23 cellular contexts compared by ENCODE assay signal in the genomic region with DNA sequence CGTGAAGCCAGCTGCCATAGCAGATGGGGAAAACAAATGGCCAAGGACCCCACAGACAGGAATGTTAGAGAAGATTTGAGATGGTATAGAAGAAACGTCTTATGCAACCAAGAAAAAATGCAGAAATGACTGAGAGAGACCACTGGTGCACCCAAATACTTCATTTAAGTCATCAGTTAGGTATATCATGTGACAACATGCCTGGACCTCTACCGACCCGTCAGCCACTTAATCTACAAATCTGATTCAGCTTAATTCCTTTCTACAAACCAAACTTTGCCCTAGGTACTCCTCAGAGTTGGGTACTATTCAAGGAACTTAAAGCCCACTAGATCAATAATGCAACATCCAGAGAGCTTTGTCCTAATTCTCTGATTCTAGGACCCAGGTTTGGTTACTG.
DNase-seq lines count a peak whose midpoint lies in the region; ATAC-seq, FAIRE-seq and TF ChIP-seq lines count a peak whose summit lies in the region.
"Had no signal": no experiment of that assay in that cellular context is flagged by ENCODE, and none has a peak within 500 bp of the region (broad histone marks: within the 10 kb centered on the region; RNA-seq: fewer than 3 reads in every experiment).

No MANE protein-coding gene starts in this region.

- H3K4me3 Mint-ChIP-seq in H9 (no peak overlapping the region), mesothelial cell of epicardium (no peak overlapping the region)
- H3K4me3 Mint-ChIP-seq in activated T-helper 1 cell treated with anti-CD3 and anti-CD28 coated beads, Interleukin-12 subunit alpha, Interleukin-12 subunit beta, Interleukin-2, Interleukin-4 antibody, amounts not matched to agents 30 ng/mL and 10 ng/mL and 1 ng/mL, durations not matched to agents 14 hours and 24 hours and 36 hours = no peak overlapping the region
- H3K4me3 Mint-ChIP-seq: B cell; CD4-positive, CD25-positive, alpha-beta regulatory T cell; CD8-positive, alpha-beta T cell had no signal

- H3K4me1 Mint-ChIP-seq in H9 (peaks cover 31 to 32% of the 10 kb centered on the region in 2 experiments), mesothelial cell of epicardium (peaks cover 32% of the 10 kb centered on the region)
- peaks cover 3% of the 10 kb centered on the region for H3K4me1 Mint-ChIP-seq in activated T-helper 1 cell treated with anti-CD3 and anti-CD28 coated beads, Interleukin-12 subunit alpha, Interleukin-12 subunit beta, Interleukin-2, Interleukin-4 antibody, amounts not matched to agents 30 ng/mL and 10 ng/mL and 1 ng/mL, durations not matched to agents 14 hours and 24 hours and 36 hours (ENCODE audit: low read depth)

- no peak overlapping the region for H3K18ac ChIP-seq in H9 (ENCODE audit: insufficient read length, low read depth, low read length)

- no peaks in the 10 kb centered on the region for H3K9me1 ChIP-seq in keratinocyte (ENCODE audit: control insufficient read depth, extremely low read depth, insufficient read depth, low read length)

- no TSS peak for BruUV-seq in PC-3 (replicated peaks; lab: Mats Ljungman, UMichigan)

- H3K4me1 ChIP-seq in H9 (ENCODE audit: insufficient read depth, low read length) = peaks cover 21% of the 10 kb centered on the region
- peaks cover 4% of the 10 kb centered on the region for H3K4me1 ChIP-seq in keratinocyte (ENCODE audit: control insufficient read depth, extremely low read depth, insufficient read depth, low read length)
- peaks cover 18% of the 10 kb centered on the region for H3K4me1 ChIP-seq in PC-3 (ENCODE audit: insufficient read depth, low read length)
- H3K4me1 ChIP-seq: Caco-2 had no signal

- no peak overlapping the region for H4K91ac ChIP-seq in H9 (ENCODE audit: insufficient read length, low read depth, low read length)

- TF ChIP-seq CTCF in H9 (conservative IDR thresholded peaks at IDR 0.05) = no peak
- no peak for TF ChIP-seq CTCF in bronchial epithelial cell (IDR thresholded peaks at IDR 0.05; ENCODE audit: insufficient read depth, low read length, severe bottlenecking)
- no peak for TF ChIP-seq CTCF in keratinocyte (optimal IDR thresholded peaks at IDR 0.05 in 1 of 3, IDR thresholded peaks at IDR 0.05 in 1 of 3, conservative IDR thresholded peaks at IDR 0.05 in 1 of 3; ENCODE audit: extremely low read depth in 1 of 3, insufficient read depth in 2 of 3, low read length in 3 of 3)
- TF ChIP-seq CTCF in mesothelial cell of epicardium (IDR thresholded peaks at IDR 0.05; ENCODE audit: unreplicated experiment) = no peak
- TF ChIP-seq CTCF in PC-3 (conservative IDR thresholded peaks at IDR 0.05; ENCODE audit: low read depth, low read length) = no peak

- H3K4me2 ChIP-seq in H9 (ENCODE audit: insufficient read depth, insufficient read length, low read length) = no peak overlapping the region
- no peak overlapping the region for H3K4me2 ChIP-seq in keratinocyte (ENCODE audit: control insufficient read depth, extremely low read depth, insufficient read depth, low read depth, low read length)
- no peak overlapping the region for H3K4me2 ChIP-seq in PC-3 (ENCODE audit: low read length)
- H3K4me2 ChIP-seq: BLaER1 had no signal

- H3F3A ChIP-seq in PC-3 (ENCODE audit: low read length, unreplicated experiment) = no peaks in the 10 kb centered on the region

- no peak overlapping the region for H2BK15ac ChIP-seq in H9 (ENCODE audit: low read depth, low read length)

- H3K23me2 ChIP-seq in H9 (ENCODE audit: insufficient read length, low read depth, low read length, poor library complexity, severe bottlenecking) = no peaks in the 10 kb centered on the region

- H3K14ac ChIP-seq in H9 (ENCODE audit: insufficient read depth, low read length) = no peak overlapping the region

- no peaks in the 10 kb centered on the region for H3K79me1 ChIP-seq in H9 (ENCODE audit: insufficient read depth, low read depth, low read length, poor library complexity, severe bottlenecking)

- FAIRE-seq in bronchial epithelial cell (lab: Jason Lieb, UNC) (no peak), keratinocyte (lab: Jason Lieb, UNC) (peak; percentile 67)
- FAIRE-seq: A204.1, GM12878, GM19239, H1 had no signal

- H3K23ac ChIP-seq in H9 (ENCODE audit: insufficient read length, low read depth, low read length) = no peak overlapping the region

- H3K36me3 Mint-ChIP-seq in H9 (ENCODE audit: insufficient read depth in 1 of 3, low read depth in 3 of 3) (no peaks in the 10 kb centered on the region), mesothelial cell of epicardium (no peaks in the 10 kb centered on the region)
- no peaks in the 10 kb centered on the region for H3K36me3 Mint-ChIP-seq in activated T-helper 1 cell treated with anti-CD3 and anti-CD28 coated beads, Interleukin-12 subunit alpha, Interleukin-12 subunit beta, Interleukin-2, Interleukin-4 antibody, amounts not matched to agents 30 ng/mL and 10 ng/mL and 1 ng/mL, durations not matched to agents 14 hours and 24 hours and 36 hours (ENCODE audit: low read depth)
- H3K36me3 Mint-ChIP-seq: CD4-positive, CD25-positive, alpha-beta regulatory T cell; CD8-positive, alpha-beta T cell had no signal

- WGBS in H9 (ENCODE audit: extremely low coverage, insufficient read length, low lambda C conversion rate) = no CpG with 5 or more reads among the region's 4 CpGs

- no peak overlapping the region for H2BK5ac ChIP-seq in H9 (ENCODE audit: insufficient read length, low read length)

- no peaks in the 10 kb centered on the region for H3K9me2 ChIP-seq in PC-3 (replicated peaks; ENCODE audit: low read length)

- H4K20me1 ChIP-seq in H9 (ENCODE audit: control insufficient read depth, insufficient read depth, insufficient read length) (no peaks in the 10 kb centered on the region), keratinocyte (ENCODE audit: control insufficient read depth, extremely low read depth, insufficient read depth, low read length) (no peaks in the 10 kb centered on the region), PC-3 (ENCODE audit: low read length) (no peaks in the 10 kb centered on the region)
- H4K20me1 ChIP-seq: BLaER1 had no signal

- H3K36me3 ChIP-seq in bronchial epithelial cell (ENCODE audit: control insufficient read depth, insufficient read depth, low read length) (no peaks in the 10 kb centered on the region), keratinocyte (ENCODE audit: control insufficient read depth in 2 of 2, extremely low read depth in 1 of 2, insufficient read depth in 2 of 2, low read length in 2 of 2) (no peaks in the 10 kb centered on the region), PC-3 (ENCODE audit: low read depth, low read length) (no peaks in the 10 kb centered on the region)
- H3K36me3 ChIP-seq: BLaER1 had no signal

- no peaks in the 10 kb centered on the region for H3K79me2 ChIP-seq in H9 (ENCODE audit: insufficient read depth, low read length)
- H3K79me2 ChIP-seq in keratinocyte (ENCODE audit: control insufficient read depth, insufficient read depth, low read length) = no peaks in the 10 kb centered on the region
- no peaks in the 10 kb centered on the region for H3K79me2 ChIP-seq in PC-3 (ENCODE audit: low read length)

- H3K27me3 Mint-ChIP-seq in H9 (ENCODE audit: low read depth) = peaks cover 6% of the 10 kb centered on the region
- no peaks in the 10 kb centered on the region for H3K27me3 Mint-ChIP-seq in mesothelial cell of epicardium (ENCODE audit: low read depth)
- H3K27me3 Mint-ChIP-seq in activated T-helper 1 cell treated with anti-CD3 and anti-CD28 coated beads, Interleukin-12 subunit alpha, Interleukin-12 subunit beta, Interleukin-2, Interleukin-4 antibody, amounts not matched to agents 30 ng/mL and 10 ng/mL and 1 ng/mL, durations not matched to agents 14 hours and 24 hours and 36 hours (ENCODE audit: insufficient read depth) = no peaks in the 10 kb centered on the region
- H3K27me3 Mint-ChIP-seq: B cell; CD4-positive, CD25-positive, alpha-beta regulatory T cell had no signal

- H3K9me3 ChIP-seq in H9 (ENCODE audit: control insufficient read depth, low read depth, low read length) (no peaks in the 10 kb centered on the region), keratinocyte (ENCODE audit: control insufficient read depth, low read depth, low read length) (no peaks in the 10 kb centered on the region), PC-3 (ENCODE audit: low read length) (no peaks in the 10 kb centered on the region)
- H3K9me3 ChIP-seq: BLaER1, Caco-2 had no signal

- no peak overlapping the region; a peak in 1 of 7 replicates for H3K27ac Mint-ChIP-seq in H9
- H3K27ac Mint-ChIP-seq in mesothelial cell of epicardium = no peak overlapping the region
- no peak overlapping the region for H3K27ac Mint-ChIP-seq in activated T-helper 1 cell treated with anti-CD3 and anti-CD28 coated beads, Interleukin-12 subunit alpha, Interleukin-12 subunit beta, Interleukin-2, Interleukin-4 antibody, amounts not matched to agents 30 ng/mL and 10 ng/mL and 1 ng/mL, durations not matched to agents 14 hours and 24 hours and 36 hours
- H3K27ac Mint-ChIP-seq: B cell; CD4-positive, CD25-positive, alpha-beta regulatory T cell; CD8-positive, alpha-beta T cell had no signal

- DNase-seq in H9 (no peak), bronchial epithelial cell (ENCODE audit: low read depth) (peak; percentile 75), keratinocyte (ENCODE audit: low read depth, low spot score) (no peak), mesothelial cell of epicardium (ENCODE audit: low spot score in 2 of 2, unreplicated experiment in 2 of 2) (no peak), PC-3 (no peak)
- no peak for DNase-seq in activated T-helper 1 cell treated with anti-CD3 and anti-CD28 coated beads, Interleukin-12 subunit alpha, Interleukin-12 subunit beta, Interleukin-2, Interleukin-4 antibody, amounts not matched to agents 30 ng/mL and 10 ng/mL and 1 ng/mL, durations not matched to agents 14 hours and 24 hours and 36 hours (ENCODE audit: low spot score)
- DNase-seq: Caco-2; CD4-positive, CD25-positive, alpha-beta regulatory T cell; CD8-positive, alpha-beta T cell; DMS153; EL; GDM1; GM23248; H7 had no signal

- no peak overlapping the region for H3K4ac ChIP-seq in H9 (ENCODE audit: low read depth, low read length)

- no peak for ATAC-seq in PC-3
- ATAC-seq: CD8-positive, alpha-beta T cell; GM12878; HCT116 had no signal

- POLR2A ChIA-PET in PC-3 (lab: Charles Lee; ENCODE audit: unreplicated experiment) = no interaction called here

- no peak overlapping the region for H2AFZ ChIP-seq in H9 (ENCODE audit: low read length)
- no peak overlapping the region for H2AFZ ChIP-seq in keratinocyte (ENCODE audit: control insufficient read depth, low read length)
- no peak overlapping the region for H2AFZ ChIP-seq in PC-3 (ENCODE audit: low read length)
- H2AFZ ChIP-seq: GM23248 had no signal

- H3K4me3 ChIP-seq in bronchial epithelial cell (ENCODE audit: low read depth, low read length) (no peak overlapping the region), keratinocyte (ENCODE audit: control insufficient read depth in 2 of 3, extremely low read depth in 1 of 3, insufficient read depth in 2 of 3, low read depth in 1 of 3, low read length in 3 of 3) (no peak overlapping the region), PC-3 (ENCODE audit: low read length) (no peak overlapping the region)
- H3K4me3 ChIP-seq: BLaER1, GM12878, GM23248 had no signal

- no peak overlapping the region for H4K5ac ChIP-seq in H9 (ENCODE audit: insufficient read length, low read depth, low read length)

- H3K27ac ChIP-seq in H9 (ENCODE audit: insufficient read length, low read depth, low read length) = no peak overlapping the region
- H3K27ac ChIP-seq in keratinocyte (ENCODE audit: control insufficient read depth, insufficient read depth, low read length) = no peak overlapping the region
- no peak overlapping the region for H3K27ac ChIP-seq in PC-3 (ENCODE audit: low read length)
- H3K27ac ChIP-seq: 22Rv1, BLaER1, C4-2B, GM23248 had no signal

- no peak overlapping the region for H4K8ac ChIP-seq in H9 (replicated peaks; ENCODE audit: insufficient read length, low read depth, low read length)

- H3K9me3 Mint-ChIP-seq in H9 = no peaks in the 10 kb centered on the region
- no peaks in the 10 kb centered on the region for H3K9me3 Mint-ChIP-seq in mesothelial cell of epicardium
- no peaks in the 10 kb centered on the region for H3K9me3 Mint-ChIP-seq in activated T-helper 1 cell treated with anti-CD3 and anti-CD28 coated beads, Interleukin-12 subunit alpha, Interleukin-12 subunit beta, Interleukin-2, Interleukin-4 antibody, amounts not matched to agents 30 ng/mL and 10 ng/mL and 1 ng/mL, durations not matched to agents 14 hours and 24 hours and 36 hours
- H3K9me3 Mint-ChIP-seq: CD8-positive, alpha-beta T cell had no signal

- dilution Hi-C loops in keratinocyte (cut with MboI; ENCODE audit: extremely low pct_ligation_motif_present, low sequenced_read_pairs) = no loop called here

- H2AK5ac ChIP-seq in H9 (ENCODE audit: insufficient read length, low read length) = no peak overlapping the region

- H3K27me3 ChIP-seq in H9 (ENCODE audit: insufficient read depth, low read length) = no peaks in the 10 kb centered on the region
- H3K27me3 ChIP-seq in bronchial epithelial cell (ENCODE audit: control insufficient read depth, insufficient read depth, low read length) = no peaks in the 10 kb centered on the region
- H3K27me3 ChIP-seq in keratinocyte (ENCODE audit: control insufficient read depth, extremely low read depth, insufficient read depth, low read length) = peaks cover 15% of the 10 kb centered on the region
- H3K27me3 ChIP-seq in PC-3 (ENCODE audit: low read length) = no peaks in the 10 kb centered on the region
- H3K27me3 ChIP-seq: BLaER1 had no signal

- no peak overlapping the region for H2BK120ac ChIP-seq in H9 (ENCODE audit: low read depth, low read length, poor library complexity, severe bottlenecking)

- no peak overlapping the region for H2BK12ac ChIP-seq in H9 (ENCODE audit: insufficient read length, low read depth, low read length)

- peak overlapping the region; percentile 75 for H2BK20ac ChIP-seq in H9 (ENCODE audit: low read depth, low read length, poor library complexity, severe bottlenecking)

- H3T11ph ChIP-seq in H9 (ENCODE audit: low read length) = no peak overlapping the region

- intact Hi-C loops in activated T-helper 1 cell treated with anti-CD3 and anti-CD28 coated beads, Interleukin-12 subunit alpha, Interleukin-12 subunit beta, Interleukin-2, Interleukin-4 antibody, amounts not matched to agents 30 ng/mL and 10 ng/mL and 1 ng/mL, durations not matched to agents 14 hours and 24 hours and 36 hours (cut with micrococcal nuclease) = no loop called here
- intact Hi-C loops in PC-3 (cut with micrococcal nuclease) = no loop called here

- no peak overlapping the region for H3K9ac ChIP-seq in H9 (ENCODE audit: extremely low read depth, insufficient read length, low read length)
- no peak overlapping the region for H3K9ac ChIP-seq in keratinocyte (ENCODE audit: control insufficient read depth, extremely low read depth, insufficient read depth, low read length)
- no peak overlapping the region for H3K9ac ChIP-seq in PC-3 (ENCODE audit: low read length)
- H3K9ac ChIP-seq: BLaER1, GM23248 had no signal

- CTCF ChIA-PET in PC-3 (lab: Charles Lee) = no interaction called here

- H3K56ac ChIP-seq in H9 (ENCODE audit: insufficient read length, low read depth, low read length) = no peak overlapping the region
